Comparison of ENCODE assay signal across 28 cellular contexts in the genomic region with DNA sequence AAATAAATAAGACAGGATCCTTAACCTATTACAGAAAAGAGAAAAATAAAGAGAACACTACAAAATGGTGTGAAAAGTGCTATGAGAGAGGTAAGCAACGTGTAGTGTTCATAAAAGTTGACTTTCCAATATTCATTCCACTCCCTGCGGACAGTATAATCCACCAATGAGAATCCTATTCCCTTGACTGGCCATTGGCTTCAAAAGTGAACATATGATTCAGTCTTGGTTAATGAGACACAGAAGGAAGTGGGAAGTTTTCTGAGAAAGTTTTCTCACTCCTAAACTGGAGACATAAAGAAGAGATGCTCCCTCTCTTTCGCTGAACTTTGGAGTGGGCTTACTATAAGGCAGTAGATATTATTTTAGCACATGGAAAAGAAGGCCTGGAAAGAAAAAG.
"Had no signal": no experiment of that assay in that cellular context is flagged by ENCODE, and none has a peak within 500 bp of the region (broad histone marks: within the 10 kb centered on the region; RNA-seq: fewer than 3 reads in every experiment).

No MANE protein-coding gene starts in this region.

- H3K9me3 Mint-ChIP-seq: dendritic cell treated with granulocyte-macrophage colony-stimulating factor and Interleukin-4, amounts not matched to agents 40 ng/mL and 50 ng/mL, for 4 days had no signal

- H3K27me3 ChIP-seq: colonic mucosa, dorsolateral prefrontal cortex, esophagus squamous epithelium, foreskin keratinocyte, gastrocnemius medialis, gastroesophageal sphincter, heart left ventricle, heart right ventricle had no signal

- H3K9me3 ChIP-seq: colonic mucosa, esophagus squamous epithelium, gastrocnemius medialis, gastroesophageal sphincter, heart left ventricle, heart right ventricle had no signal

- FAIRE-seq: colon, endometrium, endothelial cell of umbilical vein, frontal cortex had no signal

- H3K4me1 ChIP-seq: colonic mucosa, esophagus squamous epithelium, foreskin keratinocyte, gastrocnemius medialis, gastroesophageal sphincter, heart left ventricle, heart right ventricle had no signal

- H3K4me3 Mint-ChIP-seq: dendritic cell treated with granulocyte-macrophage colony-stimulating factor and Interleukin-4, amounts not matched to agents 40 ng/mL and 50 ng/mL, for 4 days; effector memory CD8-positive, alpha-beta T cell; endodermal cell had no signal

- H3K4me3 ChIP-seq: colonic mucosa, coronary artery, dorsolateral prefrontal cortex, esophagus squamous epithelium, gastrocnemius medialis, gastroesophageal sphincter, heart left ventricle, heart right ventricle had no signal

- H3K27ac Mint-ChIP-seq: dendritic cell treated with granulocyte-macrophage colony-stimulating factor and Interleukin-4, amounts not matched to agents 40 ng/mL and 50 ng/mL, for 4 days; endodermal cell had no signal

- DNase-seq: colonic mucosa; cortex of kidney; dermis blood vessel endothelial cell; dorsolateral prefrontal cortex; effector CD4-positive, alpha-beta T cell; effector CD8-positive, alpha-beta T cell; effector memory CD4-positive, alpha-beta T cell; effector memory CD8-positive, alpha-beta T cell; endodermal cell; erythroblast; esophagus squamous epithelium; foreskin fibroblast; foreskin keratinocyte; foreskin melanocyte; gastrocnemius medialis; glutamatergic neuron; head of caudate nucleus; heart left ventricle; heart right ventricle had no signal

- ATAC-seq: effector memory CD8-positive, alpha-beta T cell; esophagus mucosa; foreskin keratinocyte; gastrocnemius medialis; gastroesophageal sphincter; heart left ventricle; heart right ventricle had no signal

- H3K27me3 Mint-ChIP-seq: dendritic cell treated with granulocyte-macrophage colony-stimulating factor and Interleukin-4, amounts not matched to agents 40 ng/mL and 50 ng/mL, for 4 days had no signal

- H3K27ac ChIP-seq: colonic mucosa, coronary artery, dorsolateral prefrontal cortex, epithelial cell of prostate, esophagus squamous epithelium, foreskin keratinocyte, gastrocnemius medialis, gastroesophageal sphincter, heart left ventricle, heart right ventricle had no signal

- H3K36me3 ChIP-seq: colonic mucosa, esophagus squamous epithelium, gastrocnemius medialis, gastroesophageal sphincter, heart left ventricle, heart right ventricle had no signal
